Comparison of ENCODE assay signal across 17 cellular contexts in the genomic region with DNA sequence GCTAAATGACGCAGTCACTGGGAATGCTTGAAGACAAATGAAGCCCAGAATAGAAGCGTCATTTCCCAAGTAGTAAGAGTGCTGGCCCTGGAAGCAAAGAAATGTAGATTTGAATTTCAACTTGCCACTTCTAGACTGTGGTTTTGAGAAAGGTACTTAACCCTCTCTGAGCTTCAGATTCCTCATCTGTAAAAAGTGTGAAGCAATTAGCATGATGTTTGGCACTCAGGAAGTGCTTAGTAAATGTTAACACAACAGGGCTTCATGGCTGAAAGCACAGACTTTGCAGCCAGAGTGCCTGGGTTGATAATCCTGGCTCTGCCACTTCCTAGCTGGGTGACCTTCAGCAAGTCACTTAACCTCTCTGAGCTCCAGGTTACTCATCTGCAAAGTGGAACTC.
A peak's percentile ranks its signal among the peaks of the same experiment; 100 is the strongest.
DNase-seq lines count a peak whose midpoint lies in the region; ATAC-seq and TF ChIP-seq lines count a peak whose summit lies in the region.
"Had no signal": no experiment of that assay in that cellular context is flagged by ENCODE, and none has a peak within 500 bp of the region (broad histone marks: within the 10 kb centered on the region; RNA-seq: fewer than 3 reads in every experiment).

No MANE protein-coding gene starts in this region.

- ATAC-seq in HG02885 (IDR thresholded peaks at IDR 0.05; ENCODE audit: poor library complexity, unreplicated experiment): no peak

- H4K8ac ChIP-seq in mesendoderm (ENCODE audit: low read depth, low read length): no peak overlapping the region

- 61 to 84% (median 79%) methylated on average over 2 of the region's 2 CpGs for WGBS in spleen, 5 donors
- WGBS in mesendoderm (ENCODE audit: extremely low coverage, insufficient coverage, low lambda C conversion rate): no CpG with 5 or more reads among the region's 2 CpGs

- no peak overlapping the region for H3K4ac ChIP-seq in mesendoderm (ENCODE audit: low read depth, low read length)

- H3K9me3 ChIP-seq in CD4-positive, alpha-beta memory T cell (ENCODE audit: control insufficient read depth in 1 of 2, low read length in 2 of 2): no peaks in the 10 kb centered on the region
- H3K9me3 ChIP-seq in HEK293 (ENCODE audit: control insufficient read depth, insufficient read depth, low read depth, low read length) (no peaks in the 10 kb centered on the region), spleen (no peaks in the 10 kb centered on the region), SJCRH30 (replicated peaks) (no peaks in the 10 kb centered on the region)
- H3K9me3 ChIP-seq: left ventricle myocardium inferior, thyroid gland had no signal

- H3K9me3 Mint-ChIP-seq in CD4-positive, alpha-beta memory T cell: peaks cover 0 to 6% (median 1%) of the 10 kb centered on the region in 8 donors

- H3K4me3 Mint-ChIP-seq in CD4-positive, alpha-beta memory T cell: peak overlapping the region in 3 of 8 donors; percentile 21 to 49 (median 43)

- peaks cover 24 to 54% (median 37%) of the 10 kb centered on the region in 4 donors for H3K4me1 Mint-ChIP-seq in CD4-positive, alpha-beta memory T cell

- CTCF ChIA-PET in CD4-positive, alpha-beta memory T cell (lab: Charles Lee; ENCODE audit: partially characterized antibody): interaction anchor here (0.8 to 1.8 kb wide), 4 partner anchors 10 to 162 kb away, joined by 3 to 6 read pairs (median 4); no protein-coding TSS in a partner anchor
- CTCF ChIA-PET in HEK293 (lab: Yijun Ruan, JAX): no interaction called here

- H3K36me3 ChIP-seq in CD4-positive, alpha-beta memory T cell (ENCODE audit: insufficient read depth, low read length): no peaks in the 10 kb centered on the region
- H3K36me3 ChIP-seq in HEK293 (ENCODE audit: control insufficient read depth in 2 of 2, insufficient read depth in 1 of 2, low read length in 2 of 2) (no peaks in the 10 kb centered on the region), spleen (no peaks in the 10 kb centered on the region), mesendoderm (ENCODE audit: control insufficient read depth, insufficient read depth, low read length) (no peaks in the 10 kb centered on the region), SJCRH30 (no peaks in the 10 kb centered on the region)
- H3K36me3 ChIP-seq: left ventricle myocardium inferior, thyroid gland had no signal

- POLR2A ChIA-PET in CD4-positive, alpha-beta memory T cell (lab: Charles Lee; ENCODE audit: partially characterized antibody): interaction anchor here (1.4 to 3.4 kb wide), 3 partner anchors 22 to 150 kb away, joined by 3 to 21 read pairs (median 11); no protein-coding TSS in a partner anchor
- POLR2A ChIA-PET in HEK293 (lab: Yijun Ruan, JAX): interaction anchor here (0.6 kb wide), 1 partner anchor 22 kb away, joined by 5 read pairs; no protein-coding TSS in a partner anchor

- H3K79me2 ChIP-seq in mesendoderm (ENCODE audit: control insufficient read depth, insufficient read depth, low read length): no peaks in the 10 kb centered on the region

- DNase-seq in CD4-positive, alpha-beta memory T cell: no peak
- peak; percentile 14 for DNase-seq in astrocyte of the hippocampus (ENCODE audit: low read depth, low spot score)
- DNase-seq in spleen: no peak
- no peak for DNase-seq in mesendoderm
- no peak for DNase-seq in SJCRH30
- DNase-seq: activated CD4-positive, alpha-beta T cell treated with anti-CD3 and anti-CD28 coated beads, Interleukin-2, amount 50 U/mL, for 1 hour; activated T-cell treated with anti-CD3 and anti-CD28 coated beads, Interleukin-2, amount 50 U/mL, for 48 hours; anterior cingulate cortex; foreskin melanocyte; left ventricle myocardium inferior; NCI-H187; NCI-H226; NK-92 treated with Interleukin-12 subunit alpha and Interleukin-12 subunit beta, amount 100 ng/mL, for 24 hours; small intestine; thyroid gland had no signal

- H3K4me2 ChIP-seq in mesendoderm (ENCODE audit: low read length): no peak overlapping the region

- intact Hi-C loops in CD4-positive, alpha-beta memory T cell (cut with micrococcal nuclease): no loop called here
- intact Hi-C loops in spleen (cut with DNase I; ENCODE audit: low total_unique reads): no loop called here

- H3K23ac ChIP-seq in mesendoderm (ENCODE audit: low read length): no peak overlapping the region

- H2BK5ac ChIP-seq in mesendoderm (ENCODE audit: low read length): no peak overlapping the region

- H3K27me3 Mint-ChIP-seq in CD4-positive, alpha-beta memory T cell: no peaks in the 10 kb centered on the region

- peak overlapping the region in 5 of 7 donors; percentile 30 to 96 (median 59) for H3K27ac Mint-ChIP-seq in CD4-positive, alpha-beta memory T cell

- no peak overlapping the region for H3K56ac ChIP-seq in mesendoderm (ENCODE audit: low read length)

- no peak for TF ChIP-seq POLR2A in spleen (IDR thresholded peaks at IDR 0.05)

- no peak overlapping the region for H2AK5ac ChIP-seq in mesendoderm (ENCODE audit: low read length)

- H3K36me3 Mint-ChIP-seq in CD4-positive, alpha-beta memory T cell: no peaks in the 10 kb centered on the region

- H2BK15ac ChIP-seq in mesendoderm (replicated peaks; ENCODE audit: low read depth): no peak overlapping the region

- no peak overlapping the region for H2BK120ac ChIP-seq in mesendoderm (ENCODE audit: low read depth, low read length)

- no peak overlapping the region for H3K27ac ChIP-seq in CD4-positive, alpha-beta memory T cell (ENCODE audit: low read depth, low read length)
- H3K27ac ChIP-seq in HEK293 (ENCODE audit: extremely low read depth, low read depth, low read length) (no peak overlapping the region), spleen (peak overlapping the region in 6 of 8 donors; percentile 71 to 88 (median 82)), mesendoderm (ENCODE audit: low read depth, low read length) (no peak overlapping the region), SJCRH30 (no peak overlapping the region)
- H3K27ac ChIP-seq: left ventricle myocardium inferior, thyroid gland had no signal

- H3K27me3 ChIP-seq in CD4-positive, alpha-beta memory T cell (ENCODE audit: insufficient read depth, low read length): no peaks in the 10 kb centered on the region
- no peaks in the 10 kb centered on the region for H3K27me3 ChIP-seq in spleen (replicated peaks in 1 of 7)
- H3K27me3 ChIP-seq in mesendoderm (ENCODE audit: insufficient read depth, low read length, poor library complexity): no peaks in the 10 kb centered on the region
- H3K27me3 ChIP-seq in SJCRH30: no peaks in the 10 kb centered on the region
- H3K27me3 ChIP-seq: thyroid gland had no signal

- no peak for TF ChIP-seq CTCF in HEK293 (tag by site-specific recombination; IDR thresholded peaks at IDR 0.05)
- TF ChIP-seq CTCF in spleen (IDR thresholded peaks at IDR 0.05 in 8 of 11, conservative IDR thresholded peaks at IDR 0.05 in 3 of 11): no peak

- H3K9ac ChIP-seq in mesendoderm (ENCODE audit: low read length): no peak overlapping the region

- H3K4me1 ChIP-seq in CD4-positive, alpha-beta memory T cell (ENCODE audit: insufficient read depth, low read length): peaks cover 47% of the 10 kb centered on the region
- H3K4me1 ChIP-seq in HEK293 (ENCODE audit: control insufficient read depth, insufficient read depth, low read length): no peaks in the 10 kb centered on the region
- H3K4me1 ChIP-seq in spleen: peaks cover 0 to 35% (median 11%) of the 10 kb centered on the region in 6 donors
- H3K4me1 ChIP-seq in mesendoderm (ENCODE audit: control insufficient read depth, low read depth, low read length): no peaks in the 10 kb centered on the region
- H3K4me1 ChIP-seq in SJCRH30: peaks cover 5% of the 10 kb centered on the region; the same call in 1 of the 2 replicates
- H3K4me1 ChIP-seq: left ventricle myocardium inferior, thyroid gland had no signal

- H3K4me3 ChIP-seq in CD4-positive, alpha-beta memory T cell (ENCODE audit: low read length in 2 of 2): no peak overlapping the region
- H3K4me3 ChIP-seq in HEK293 (ENCODE audit: low read depth, low read length): no peak overlapping the region
- no peak overlapping the region for H3K4me3 ChIP-seq in spleen
- H3K4me3 ChIP-seq in mesendoderm (ENCODE audit: low read length): no peak overlapping the region
- no peak overlapping the region for H3K4me3 ChIP-seq in SJCRH30
- H3K4me3 ChIP-seq: left ventricle myocardium inferior, thyroid gland had no signal

- H3K18ac ChIP-seq in mesendoderm (ENCODE audit: low read length): no peak overlapping the region

- no peak overlapping the region for H4K5ac ChIP-seq in mesendoderm (ENCODE audit: low read length)

- no peaks in the 10 kb centered on the region for H3K79me1 ChIP-seq in mesendoderm (ENCODE audit: low read length)

TF ChIP-seq in HEK293, 187 proteins besides CTCF, POLR2A, EP300 and RAD21:
- TF ChIP-seq GLIS2 (tag by site-specific recombination; IDR thresholded peaks at IDR 0.05) (no peak), REPIN1 (tag by site-specific recombination; IDR thresholded peaks at IDR 0.05; ENCODE audit: low read depth) (no peak), ZNF768 (tag by site-specific recombination; IDR thresholded peaks at IDR 0.05) (0 out of 2 replicates have a peak, but pooled peaks have one; percentile 28), ZNF510 (tag by site-specific recombination; IDR thresholded peaks at IDR 0.05; ENCODE audit: insufficient replicate concordance) (no peak)

Comparison
In these comparisons a context has a peak if more than half of its experiments do, and no peak if none do; other contexts are left out.
1. H3K27ac ChIP-seq: peak in spleen (6 of 8); none in CD4-positive, alpha-beta memory T cell (single experiment), HEK293 (single experiment), mesendoderm (single experiment) and SJCRH30 (single experiment).